8 cellular contexts compared by ENCODE assay signal in genomic region chr17:78890111-78890897, GRCh38. TPM values are rescaled to one million over a fixed set of nuclear protein-coding genes. Genes with fewer than 3 reads are reported as not detected.
A peak's percentile ranks its signal among the peaks of the same experiment; 100 is the strongest.
DNase-seq lines count a peak whose midpoint lies in the region; ATAC-seq lines count a peak whose summit lies in the region.

No MANE protein-coding gene starts in this region.

- H3K4me3 Mint-ChIP-seq in IgD-negative memory B cell = peak overlapping the region; percentile 85 to 97 (median 90)

- peak overlapping the region; percentile 95 to 98 (median 97) for H3K27ac Mint-ChIP-seq in IgD-negative memory B cell

- intact Hi-C loops in left cardiac atrium (cut with DNase I) = no loop called here

- H3K27me3 Mint-ChIP-seq in IgD-negative memory B cell = peaks cover 7% of the 10 kb centered on the region

- peaks cover 36 to 53% (median 44%) of the 10 kb centered on the region in 3 donors for H3K4me1 Mint-ChIP-seq in IgD-negative memory B cell

- DNase-seq in activated CD8-positive, alpha-beta memory T cell treated with anti-CD3 and anti-CD28 coated beads, Interleukin-2, amount 50 U/mL, for 4 hours = peak; percentile 28
- DNase-seq in left cardiac atrium = peak; percentile 58
- peak; percentile 56 for DNase-seq in stimulated activated CD8-positive, alpha-beta memory T cell treated with anti-CD3 and anti-CD28 coated beads, Interleukin-4, amount 100 ng/mL, for 48 hours
- DNase-seq in occipital lobe (lab: John Stamatoyannopoulos, UW) = no peak

- ATAC-seq in left cardiac atrium = peak in 1 of 2 donors; percentile 60
- ATAC-seq in HG02623 (IDR thresholded peaks at IDR 0.05; ENCODE audit: unreplicated experiment) = no peak
- ATAC-seq in GM21447 (IDR thresholded peaks at IDR 0.05; ENCODE audit: unreplicated experiment) = no peak
- ATAC-seq in HG03442 (IDR thresholded peaks at IDR 0.05; ENCODE audit: unreplicated experiment) = no peak

- peaks cover 7% of the 10 kb centered on the region for H3K36me3 Mint-ChIP-seq in IgD-negative memory B cell

- no peaks in the 10 kb centered on the region for H3K9me3 Mint-ChIP-seq in IgD-negative memory B cell

RNA-seq across cellular contexts. Expression of gene CEP295NL, which starts 12.7 kb away (rescaled TPM):
- polyA plus RNA-seq in IgD-negative memory B cell = 1.6 TPM
- total RNA-seq in left cardiac atrium (1 to 10 TPM; 1.7 to 2.3 TPM), occipital lobe (1.4 TPM)

RNA-seq across cellular contexts. Expression of gene TIMP2, which starts 34.9 kb away (rescaled TPM):
- 0.34 TPM for polyA plus RNA-seq in IgD-negative memory B cell
- total RNA-seq in left cardiac atrium = 100 to 1,000 TPM; 161 to 191 TPM
- total RNA-seq in occipital lobe = 33.2 TPM

RNA-seq across cellular contexts. Expression of gene USP36, which starts 49.7 kb away (rescaled TPM):
- 28.8 TPM for polyA plus RNA-seq in IgD-negative memory B cell
- total RNA-seq in left cardiac atrium = 10 to 100 TPM; 28.1 to 48.1 TPM
- 21.4 TPM for total RNA-seq in occipital lobe
